8 cellular contexts compared by ENCODE assay signal in the genomic region with DNA sequence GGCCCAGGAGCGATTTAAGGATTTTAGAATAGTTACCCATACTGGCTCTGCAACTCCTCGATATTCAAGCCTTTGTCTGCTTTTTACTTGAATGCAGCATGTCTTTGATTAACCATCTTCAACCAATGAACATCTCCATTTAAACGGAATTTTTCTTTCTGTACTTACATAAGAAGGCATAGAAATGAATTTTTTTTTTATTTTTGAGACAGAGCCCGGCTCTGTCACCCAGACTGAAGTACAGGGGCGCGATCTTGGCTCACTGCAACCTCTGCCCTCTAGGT. TPM values are rescaled to one million over a fixed set of nuclear protein-coding genes. Genes with fewer than 3 reads are reported as not detected.
A peak's percentile ranks its signal among the peaks of the same experiment; 100 is the strongest.
DNase-seq lines count a peak whose midpoint lies in the region; ATAC-seq and TF ChIP-seq lines count a peak whose summit lies in the region.

No MANE protein-coding gene starts in this region.

- peak overlapping the region; percentile 93 for H3K27ac ChIP-seq in AG04450 (ENCODE audit: low read depth, low read length)
- peak overlapping the region; percentile 78 to 92 for H3K27ac ChIP-seq in coronary artery
- peak overlapping the region; percentile 94 for H3K27ac ChIP-seq in naive thymus-derived CD4-positive, alpha-beta T cell (ENCODE audit: low read depth, low read length)

- TF ChIP-seq CTCF in AG04450 (IDR thresholded peaks at IDR 0.05; ENCODE audit: low read depth, low read length) (no peak), coronary artery (IDR thresholded peaks at IDR 0.05) (no peak)

- H3K27me3 Mint-ChIP-seq in naive thymus-derived CD4-positive, alpha-beta T cell: peaks cover 0 to 5% (median 0%) of the 10 kb centered on the region in 5 donors

- intact Hi-C loops in naive thymus-derived CD4-positive, alpha-beta T cell (cut with micrococcal nuclease): loop anchor here (1.0 to 5.0 kb wide), 21 partner anchors 22 to 1853 kb away; a partner anchor contains a TSS

- peaks cover 23 to 49% (median 41%) of the 10 kb centered on the region in 7 donors for H3K4me1 Mint-ChIP-seq in naive thymus-derived CD4-positive, alpha-beta T cell

- H3K27ac Mint-ChIP-seq in naive thymus-derived CD4-positive, alpha-beta T cell: peak overlapping the region; percentile 99 to 100 (median 100)

- H3K9me3 ChIP-seq in AG04450 (ENCODE audit: control insufficient read depth, insufficient read depth, low read length): no peaks in the 10 kb centered on the region
- H3K9me3 ChIP-seq in MG63: peaks cover 4% of the 10 kb centered on the region; the same call in 1 of the 2 replicates
- H3K9me3 ChIP-seq in naive thymus-derived CD4-positive, alpha-beta T cell (ENCODE audit: control insufficient read depth in 2 of 3, low read length in 3 of 3): no peaks in the 10 kb centered on the region

- peak overlapping the region; percentile 89 to 98 (median 94) for H3K4me3 Mint-ChIP-seq in naive thymus-derived CD4-positive, alpha-beta T cell

- H3K4me3 ChIP-seq in AG04450 (ENCODE audit: low read depth, low read length): peak overlapping the region; percentile 97
- H3K4me3 ChIP-seq in MG63: peak overlapping the region; percentile 86
- peak overlapping the region; percentile 78 for H3K4me3 ChIP-seq in coronary artery
- peak overlapping the region; percentile 82 for H3K4me3 ChIP-seq in naive thymus-derived CD4-positive, alpha-beta T cell (ENCODE audit: low read length)

- no peak for ATAC-seq in naive thymus-derived CD4-positive, alpha-beta T cell
- ATAC-seq in GM21447 (IDR thresholded peaks at IDR 0.05; ENCODE audit: unreplicated experiment): no peak

- H3K9me3 Mint-ChIP-seq in naive thymus-derived CD4-positive, alpha-beta T cell: peaks cover 0 to 6% (median 0%) of the 10 kb centered on the region in 11 donors

- peaks cover 0 to 20% (median 12%) of the 10 kb centered on the region in 5 donors for H3K36me3 Mint-ChIP-seq in naive thymus-derived CD4-positive, alpha-beta T cell

- CTCF ChIA-PET in AG04450 (lab: Charles Lee): interaction anchor here (0.7 to 1.2 kb wide), 3 partner anchors 20 to 1612 kb away, joined by 3 to 4 read pairs (median 3); no protein-coding TSS in a partner anchor
- CTCF ChIA-PET in naive thymus-derived CD4-positive, alpha-beta T cell (lab: Charles Lee): no interaction called here

- H3K36me3 ChIP-seq in MG63: peaks cover 12% of the 10 kb centered on the region
- peaks cover 0 to 8% (median 1%) of the 10 kb centered on the region in 3 experiments for H3K36me3 ChIP-seq in naive thymus-derived CD4-positive, alpha-beta T cell (ENCODE audit: control insufficient read depth in 2 of 3, insufficient read depth in 3 of 3, low read length in 3 of 3)

- DNase-seq in AG04450 (ENCODE audit: low read depth, low spot score) (no peak), MG63 (no peak), coronary artery (ENCODE audit: low spot score) (no peak), middle frontal gyrus (ENCODE audit: extremely low spot score, low spot score) (no peak), ureter (ENCODE audit: low spot score) (no peak)
- no peak for DNase-seq in naive thymus-derived CD4-positive, alpha-beta T cell
- no peak for DNase-seq in stimulated activated CD4-positive, alpha-beta T cell treated with anti-CD3 and anti-CD28 coated beads, Interleukin-15, amount 100 ng/mL, for 24 hours

- H3K4me1 ChIP-seq in naive thymus-derived CD4-positive, alpha-beta T cell (ENCODE audit: control insufficient read depth in 2 of 2, insufficient read depth in 2 of 2, low read length in 2 of 2): peaks cover 4 to 14% of the 10 kb centered on the region in 2 donors

- H3K27me3 ChIP-seq in AG04450 (ENCODE audit: control insufficient read depth, insufficient read depth, low read length) (no peaks in the 10 kb centered on the region), MG63 (no peaks in the 10 kb centered on the region)
- H3K27me3 ChIP-seq in naive thymus-derived CD4-positive, alpha-beta T cell (ENCODE audit: control insufficient read depth in 2 of 2, insufficient read depth in 2 of 2, low read length in 2 of 2): no peaks in the 10 kb centered on the region

- POLR2A ChIA-PET in AG04450 (lab: Yijun Ruan, JAX): interaction anchor here (0.7 to 1.0 kb wide), 2 partner anchors 350 to 1587 kb away, joined by 3 read pairs; no protein-coding TSS in a partner anchor
- POLR2A ChIA-PET in naive thymus-derived CD4-positive, alpha-beta T cell (lab: Charles Lee): interaction anchor here (0.7 to 1.7 kb wide), 3 partner anchors 301 to 1746 kb away, joined by 3 to 9 read pairs (median 3); a partner anchor contains a TSS

RNA-seq across cellular contexts. Expression of a gene that starts 0.8 kb away (rescaled TPM):
- 24.2 and 35.7 TPM in 2 replicates for polyA plus RNA-seq in AG04450 (2011; rRNA removed)
- polyA minus RNA-seq in AG04450 (2011; rRNA and poly(A)+ RNA removed): 11.9 and 22.8 TPM in 2 replicates
- 28.4 and 29.2 TPM in 2 replicates for total RNA-seq in MG63 (2014; rRNA removed; shearing (Covaris generic); ENCODE audit: low replicate concordance)
- 10 to 100 TPM; 18.8 to 36.0 (median 28.5) TPM for total RNA-seq in naive thymus-derived CD4-positive, alpha-beta T cell
- 10 to 100 TPM; 23.3 to 28.2 TPM for polyA plus RNA-seq in naive thymus-derived CD4-positive, alpha-beta T cell
- 19.4 TPM for total RNA-seq in ureter

RNA-seq across cellular contexts. Expression of a gene that starts 41.5 kb away (rescaled TPM):
- polyA plus RNA-seq in AG04450 (2011; rRNA removed): not detected in 2 replicates
- not detected in 2 replicates for polyA minus RNA-seq in AG04450 (2011; rRNA and poly(A)+ RNA removed)
- not detected in 2 replicates for total RNA-seq in MG63 (2014; rRNA removed; shearing (Covaris generic); ENCODE audit: low replicate concordance)
- not detected for total RNA-seq in naive thymus-derived CD4-positive, alpha-beta T cell
- not detected for polyA plus RNA-seq in naive thymus-derived CD4-positive, alpha-beta T cell
- total RNA-seq in ureter: not detected
